In the genomic region with DNA sequence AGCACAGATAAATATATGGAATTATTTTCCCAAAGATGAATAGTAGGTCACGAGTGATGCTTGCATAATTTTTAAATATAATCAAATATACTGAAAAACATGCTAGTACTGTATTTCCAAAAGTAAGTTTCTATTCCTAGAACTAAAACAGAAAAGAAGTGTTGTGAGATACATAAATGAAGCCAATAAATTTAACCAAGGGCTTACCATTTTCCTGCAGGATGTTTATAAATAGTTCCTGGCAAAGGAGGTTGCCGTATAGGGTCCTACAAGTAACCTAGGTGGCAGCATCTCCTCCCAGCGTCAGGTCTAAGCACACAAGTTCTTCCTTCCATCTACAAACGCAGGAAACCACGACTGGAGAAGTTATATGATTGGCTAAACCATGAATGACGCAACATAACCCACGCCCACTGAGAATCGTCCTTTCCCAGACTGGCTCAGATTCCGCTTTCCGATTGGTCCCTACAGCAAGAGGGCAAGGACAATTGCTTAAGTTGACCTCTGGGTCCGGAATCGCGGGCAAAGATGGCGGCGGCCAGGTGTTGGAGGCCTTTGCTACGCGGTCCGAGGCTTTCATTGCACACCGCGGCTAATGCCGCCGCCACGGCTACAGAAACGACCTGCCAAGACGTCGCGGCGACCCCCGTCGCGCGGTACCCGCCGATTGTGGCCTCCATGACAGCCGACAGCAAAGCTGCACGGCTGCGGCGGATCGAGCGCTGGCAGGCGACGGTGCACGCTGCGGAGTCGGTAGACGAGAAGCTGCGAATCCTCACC, we compare ENCODE assay signal across 8 cellular contexts. TPM values are rescaled to one million over a fixed set of nuclear protein-coding genes. Genes with fewer than 3 reads are reported as not detected.
DNase-seq lines count a peak whose midpoint lies in the region; ATAC-seq and TF ChIP-seq lines count a peak whose summit lies in the region.

A gene (plus strand): TSS at position 513 of the 780 bp plus-strand sequence. CDS start 16 bp downstream, at position 529.

- H3K27ac Mint-ChIP-seq in activated naive CD8-positive, alpha-beta T cell: peak within 1 kb of the TSS; percentile 98

- peaks cover 6% of the 10 kb centered on the region for H3K36me3 Mint-ChIP-seq in activated naive CD8-positive, alpha-beta T cell

- H3K4me1 ChIP-seq in osteoblast (ENCODE audit: insufficient read depth, low read length) (peaks cover 9% of the 10 kb centered on the region), thymus (ENCODE audit: control insufficient read depth, insufficient read depth, low read length) (peaks cover 5% of the 10 kb centered on the region)

- H3K4me3 ChIP-seq in osteoblast (ENCODE audit: insufficient read depth, low read length) (peak within 1 kb of the TSS; percentile 89), thymus (ENCODE audit: low read length) (peak within 1 kb of the TSS; percentile 74)

- peak within 1 kb of the TSS; percentile 96 for H2AFZ ChIP-seq in osteoblast (ENCODE audit: low read length)

- DNase-seq in GM10248 (ENCODE audit: extremely low spot score): peak; percentile 87
- peak; percentile 99 for DNase-seq in NCI-H1092 (lab: John Stamatoyannopoulos, UW)
- peak; percentile 98 for DNase-seq in SKM-1 (lab: John Stamatoyannopoulos, UW; ENCODE audit: unreplicated experiment)
- DNase-seq in glomerular visceral epithelial cell (ENCODE audit: extremely low spot score): peak; percentile 99
- peak; percentile 92 for DNase-seq in osteoblast (ENCODE audit: insufficient read length, low spot score, missing footprints)

- H3K27ac ChIP-seq in osteoblast (ENCODE audit: low read depth, low read length) (peak within 1 kb of the TSS; percentile 80), thymus (ENCODE audit: low read depth) (peak within 1 kb of the TSS; percentile 90)

- CTCF ChIA-PET in GM10248 (lab: Yijun Ruan, JAX): interaction anchor here (0.8 to 1.8 kb wide), 3 partner anchors 14 to 58 kb away, joined by 3 to 4 read pairs (median 3); no protein-coding TSS in a partner anchor

- peak; percentile 97 for ATAC-seq in HG02588 (IDR thresholded peaks at IDR 0.05; ENCODE audit: unreplicated experiment)

- TF ChIP-seq CTCF in GM10248 (IDR thresholded peaks at IDR 0.05; ENCODE audit: control extremely low read depth, extremely low read depth, low read depth, missing control alignments) (peak; percentile 56), osteoblast (IDR thresholded peaks at IDR 0.05; ENCODE audit: extremely low read depth, low read depth, low read length) (peak; percentile 44)

- H3K4me3 Mint-ChIP-seq in activated naive CD8-positive, alpha-beta T cell: peak within 1 kb of the TSS; percentile 99

- H3K36me3 ChIP-seq in osteoblast (ENCODE audit: insufficient read depth, low read length) (peaks cover 9% of the 10 kb centered on the region), thymus (ENCODE audit: control insufficient read depth, insufficient read depth) (no peaks in the 10 kb centered on the region)

- H3K27me3 ChIP-seq in osteoblast (ENCODE audit: insufficient read depth, low read length) (no peaks in the 10 kb centered on the region), thymus (ENCODE audit: control insufficient read depth, insufficient read depth) (no peaks in the 10 kb centered on the region)

- H3K9me3 ChIP-seq in osteoblast (ENCODE audit: low read depth, low read length) (no peaks in the 10 kb centered on the region), thymus (ENCODE audit: control insufficient read depth) (no peaks in the 10 kb centered on the region)

- H4K20me1 ChIP-seq in osteoblast (ENCODE audit: insufficient read depth, low read length): no peaks in the 10 kb centered on the region

- H3K9me3 Mint-ChIP-seq in activated naive CD8-positive, alpha-beta T cell (ENCODE audit: low read depth): no peaks in the 10 kb centered on the region

- peaks cover 30% of the 10 kb centered on the region for H3K4me1 Mint-ChIP-seq in activated naive CD8-positive, alpha-beta T cell (ENCODE audit: low read depth)

- peak within 1 kb of the TSS; percentile 93 for H3K4me2 ChIP-seq in osteoblast (ENCODE audit: insufficient read depth, low read length)

- POLR2A ChIA-PET in GM10248 (lab: Yijun Ruan, JAX): no interaction called here

- H3K79me2 ChIP-seq in osteoblast (ENCODE audit: insufficient read depth, low read length): peaks cover 36% of the 10 kb centered on the region

- WGBS in thymus: 2% methylated on average over 47 of the region's 47 CpGs

- peaks cover 2% of the 10 kb centered on the region for H3K27me3 Mint-ChIP-seq in activated naive CD8-positive, alpha-beta T cell

RNA-seq across cellular contexts. Expression of the gene that starts here (rescaled TPM):
- 69.1 and 69.2 TPM in 2 replicates for total RNA-seq in osteoblast
- polyA plus RNA-seq in thymus: 29.2 TPM

Comparison
In these comparisons a context has a peak if more than half of its experiments do, and no peak if none do; other contexts are left out.
1. Peak in every context shown above with its lines: DNase-seq, ATAC-seq, H3K4me3 ChIP-seq and H3K27ac ChIP-seq.